ENCODE assay signal across 1 cellular context in genomic region chr7:129805086-129805719, GRCh38.
TF ChIP-seq lines count a peak whose summit lies in the region.

No MANE protein-coding gene starts in this region.

TF ChIP-seq in SK-N-SH, 30 proteins besides CTCF, POLR2A, EP300 and RAD21 (continued from another document):
- no peak for TF ChIP-seq ZBTB33 (IDR thresholded peaks at IDR 0.05; ENCODE audit: borderline replicate concordance, low read depth)
- TF ChIP-seq MEF2A (IDR thresholded peaks at IDR 0.05; ENCODE audit: borderline replicate concordance, low read depth) = no peak
- peak; percentile 45; the same call in 1 of the 2 replicates for TF ChIP-seq FOXJ3 (CRISPR knock-in tag; IDR thresholded peaks at IDR 0.05)
- TF ChIP-seq JUND (IDR thresholded peaks at IDR 0.05) = no peak
- no peak for TF ChIP-seq FOSL2 (IDR thresholded peaks at IDR 0.05; ENCODE audit: borderline replicate concordance, low read depth)
- no peak for TF ChIP-seq RXRA (IDR thresholded peaks at IDR 0.05; ENCODE audit: borderline replicate concordance, low read depth)
- no peak for TF ChIP-seq NRF1 (IDR thresholded peaks at IDR 0.05; ENCODE audit: low read depth, low read length)
- TF ChIP-seq EZH2phosphoT487 (IDR thresholded peaks at IDR 0.05; ENCODE audit: borderline replicate concordance, low read depth) = no peak
- TF ChIP-seq SMC3 (IDR thresholded peaks at IDR 0.05; ENCODE audit: low read depth, low read length) = no peak
- TF ChIP-seq NFIC (IDR thresholded peaks at IDR 0.05; ENCODE audit: borderline replicate concordance) = no peak
- TF ChIP-seq YY1 (IDR thresholded peaks at IDR 0.05; ENCODE audit: low read depth) = no peak
TF ChIP-seq in SK-N-SH: peak in this region for 2.
